In the genomic region with DNA sequence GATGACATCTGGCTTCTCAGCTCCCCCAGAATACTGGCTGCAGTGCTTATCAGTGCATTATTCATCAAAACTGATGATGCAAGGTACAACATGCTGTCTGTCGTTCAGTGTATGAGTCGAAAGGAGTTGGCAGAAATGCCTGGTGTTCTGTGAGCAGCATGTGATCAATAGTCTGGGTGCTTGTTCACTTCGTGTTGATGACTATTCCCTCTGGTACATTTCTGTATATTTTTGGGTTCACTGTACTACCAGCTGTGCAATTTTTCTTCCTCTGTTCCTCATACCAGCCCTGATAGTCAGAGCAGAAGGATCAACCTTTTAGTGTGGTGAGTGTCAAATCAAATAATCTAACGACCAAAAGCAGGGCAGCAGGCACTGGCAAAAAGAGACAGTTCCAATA, we compare ENCODE assay signal across 18 cellular contexts. TPM values are rescaled to one million over a fixed set of nuclear protein-coding genes. Genes with fewer than 3 reads are reported as not detected.
"Had no signal": no experiment of that assay in that cellular context is flagged by ENCODE, and none has a peak within 500 bp of the region (broad histone marks: within the 10 kb centered on the region; RNA-seq: fewer than 3 reads in every experiment).

No MANE protein-coding gene starts in this region.

- H3K4me1 Mint-ChIP-seq: activated CD4-positive, alpha-beta memory T cell treated with anti-CD3 and anti-CD28 coated beads, Interleukin-2, amount 10 ng/mL, durations not matched to agents 7 days and 5 days; T-helper 17 cell had no signal

- H3K27me3 Mint-ChIP-seq: activated CD4-positive, alpha-beta memory T cell treated with anti-CD3 and anti-CD28 coated beads, Interleukin-2, amount 10 ng/mL, durations not matched to agents 7 days and 5 days; T-helper 17 cell had no signal

- DNase-seq: activated CD4-positive, alpha-beta memory T cell treated with anti-CD3 and anti-CD28 coated beads, Interleukin-2, amount 10 ng/mL, durations not matched to agents 7 days and 5 days; activated CD4-positive, alpha-beta T cell treated with anti-CD3 and anti-CD28 coated beads for 4 hours; activated CD8-positive, alpha-beta memory T cell treated with anti-CD3 and anti-CD28 coated beads, Interleukin-2, amount 50 U/mL, for 48 hours; activated gamma-delta T cell treated with Interleukin-2 at 50 U/mL for 16 hours; activated T-cell treated with anti-CD3 and anti-CD28 coated beads, Interleukin-2, amount 50 U/mL, for 72 hours; esophagus squamous epithelium; heart left ventricle; naive B cell; small intestine; stimulated activated CD4-positive, alpha-beta T cell treated with anti-CD3 and anti-CD28 coated beads, Interleukin-4, amount 100 ng/mL, for 24 hours; stimulated activated naive CD4-positive, alpha-beta T cell treated with Interleukin-2 at 50 U/mL for 16 hours; T-helper 17 cell; trophoblast cell had no signal

- H3K4me3 ChIP-seq: esophagus squamous epithelium, heart left ventricle, suprapubic skin had no signal

- H3K27ac ChIP-seq: esophagus squamous epithelium, heart left ventricle, parathyroid adenoma, suprapubic skin had no signal

- ATAC-seq: activated T-cell treated with anti-CD3 and anti-CD28 coated beads, Interleukin-2, amount 50 U/mL, for 72 hours; heart left ventricle; left lobe of liver; T-helper 17 cell had no signal

- H3K9ac ChIP-seq: parathyroid adenoma had no signal

- FAIRE-seq: colon, frontal cortex, small intestine had no signal

- H3K36me3 ChIP-seq: esophagus squamous epithelium, heart left ventricle, suprapubic skin had no signal

- H3K9me3 ChIP-seq: esophagus squamous epithelium, heart left ventricle, suprapubic skin had no signal

- H3K4me3 Mint-ChIP-seq: activated CD4-positive, alpha-beta memory T cell treated with anti-CD3 and anti-CD28 coated beads, Interleukin-2, amount 10 ng/mL, durations not matched to agents 7 days and 5 days; activated T-cell treated with anti-CD3 and anti-CD28 coated beads, Interleukin-2, amount 50 U/mL, for 72 hours; naive B cell; T-helper 17 cell had no signal

- H3K27ac Mint-ChIP-seq: activated CD4-positive, alpha-beta memory T cell treated with anti-CD3 and anti-CD28 coated beads, Interleukin-2, amount 10 ng/mL, durations not matched to agents 7 days and 5 days; activated T-cell treated with anti-CD3 and anti-CD28 coated beads, Interleukin-2, amount 50 U/mL, for 72 hours; T-helper 17 cell had no signal

- H3K4me1 ChIP-seq: esophagus squamous epithelium, heart left ventricle, parathyroid adenoma, suprapubic skin had no signal

RNA-seq across cellular contexts. Expression of gene KLHL14, which starts 59.0 kb away (rescaled TPM):
- total RNA-seq: activated CD4-positive, alpha-beta memory T cell treated with anti-CD3 and anti-CD28 coated beads, Interleukin-2, amount 10 ng/mL, durations not matched to agents 7 days and 5 days; left lobe of liver had no signal
